8 cellular contexts compared by ENCODE assay signal in genomic region chr17:75779250-75779986, GRCh38. TPM values are rescaled to one million over a fixed set of nuclear protein-coding genes. Genes with fewer than 3 reads are reported as not detected.
A peak's percentile ranks its signal among the peaks of the same experiment; 100 is the strongest.
DNase-seq lines count a peak whose midpoint lies in the region; TF ChIP-seq lines count a peak whose summit lies in the region.

No MANE protein-coding gene starts in this region.

- TF ChIP-seq CTCF in HFFc6 (IDR thresholded peaks at IDR 0.05) = peak; percentile 58

- peaks cover 32% of the 10 kb centered on the region for H3K36me3 Mint-ChIP-seq in HFFc6 (ENCODE audit: low read depth)

- H3K27me3 Mint-ChIP-seq in HFFc6 (ENCODE audit: insufficient read depth) = peaks cover 39% of the 10 kb centered on the region

- peaks cover 47% of the 10 kb centered on the region for H3K4me1 Mint-ChIP-seq in HFFc6 (ENCODE audit: low read depth)

- peak overlapping the region; percentile 89 for H3K27ac ChIP-seq in temporal lobe (ENCODE audit: low read depth, low read length)

- H3K27ac Mint-ChIP-seq in HFFc6 = peak overlapping the region; percentile 97

- H3K9me3 Mint-ChIP-seq in HFFc6 = peaks cover 12% of the 10 kb centered on the region

- peak overlapping the region; percentile 96 for H3K4me3 Mint-ChIP-seq in HFFc6

- peak; percentile 100 for DNase-seq in GM04504 (ENCODE audit: low read depth)
- DNase-seq in HFFc6 = peak; percentile 100
- peak; percentile 100 for DNase-seq in NAMALWA (ENCODE audit: low spot score)
- peak; percentile 100 for DNase-seq in SK-N-DZ (ENCODE audit: low spot score)
- peak; percentile 94 for DNase-seq in activated naive CD4-positive, alpha-beta T cell treated with anti-CD3 and anti-CD28 coated beads, Interleukin-2, amount 50 U/mL, for 16 hours
- DNase-seq in globus pallidus (ENCODE audit: low spot score) = peak; percentile 100
- peak; percentile 95 for DNase-seq in occipital lobe (lab: John Stamatoyannopoulos, UW)

RNA-seq across cellular contexts. Expression of gene UNK, which starts 5.2 kb away (rescaled TPM):
- total RNA-seq in HFFc6 (2021; fragmentation: NEBNext Ultra II Directional; extraction: Animal tissue kit (Norgen Biotek cat#: 25700)) = 10 to 100 TPM; 12.7 to 18.6 (median 16.2) TPM
- 115 and 128 TPM in 2 replicates for polyA plus RNA-seq in SK-N-DZ (2014; cell fraction: cytosol; rRNA removed)
- polyA plus RNA-seq in SK-N-DZ (2014; cell fraction: nucleus; rRNA removed) = 135 and 145 TPM in 2 replicates
- total RNA-seq in occipital lobe (29.2 TPM), temporal lobe (24.8 TPM)

RNA-seq across cellular contexts. Expression of gene GALK1, which starts 14.4 kb away (rescaled TPM):
- total RNA-seq in HFFc6 (2021; fragmentation: NEBNext Ultra II Directional; extraction: Animal tissue kit (Norgen Biotek cat#: 25700)) = 10 to 100 TPM; 33.8 to 43.2 (median 37.7) TPM
- polyA plus RNA-seq in SK-N-DZ (2014; cell fraction: cytosol; rRNA removed) = 31.3 and 40.1 TPM in 2 replicates
- 40.1 and 54.0 TPM in 2 replicates for polyA plus RNA-seq in SK-N-DZ (2014; cell fraction: nucleus; rRNA removed)
- total RNA-seq in occipital lobe (11.4 TPM), temporal lobe (6.4 TPM)

RNA-seq across cellular contexts. Expression of gene ITGB4, which starts 58.2 kb away (rescaled TPM):
- 1 to 10 TPM in 1 of 6 experiments, under 1 TPM in 4, not detected in 1; 0.28 to 1.0 (median 0.76) TPM for total RNA-seq in HFFc6 (2021; fragmentation: NEBNext Ultra II Directional; extraction: Animal tissue kit (Norgen Biotek cat#: 25700))
- 0.62 and 1.4 TPM in 2 replicates for polyA plus RNA-seq in SK-N-DZ (2014; cell fraction: cytosol; rRNA removed)
- polyA plus RNA-seq in SK-N-DZ (2014; cell fraction: nucleus; rRNA removed) = 0.23 and 0.32 TPM in 2 replicates
- total RNA-seq in occipital lobe (2.7 TPM), temporal lobe (3.7 TPM)

Comparison
In these comparisons a context has a peak if more than half of its experiments do, and no peak if none do; other contexts are left out.
1. Peak in every context shown above with its lines: DNase-seq and H3K27ac ChIP-seq.